1 cellular context compared by ENCODE assay signal in the genomic region with DNA sequence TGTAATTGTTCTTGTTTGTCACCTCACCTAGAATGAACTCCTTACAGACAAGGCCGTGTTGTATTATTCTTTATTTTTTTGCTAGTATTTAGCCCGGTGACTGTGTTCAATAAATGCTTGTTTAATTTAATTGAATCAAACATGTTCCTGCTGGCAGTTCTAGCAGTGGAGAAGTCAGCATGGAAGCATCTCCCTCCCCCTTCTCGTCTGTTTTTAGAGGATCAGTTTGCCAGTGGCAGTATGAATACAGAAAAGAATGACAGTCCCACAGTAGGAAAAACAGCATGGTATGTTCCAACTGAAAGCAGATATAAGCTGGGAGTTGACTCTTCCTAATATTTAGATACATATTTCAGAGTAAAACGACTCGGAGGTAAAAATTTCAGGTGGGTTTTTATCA.
TF ChIP-seq lines count a peak whose summit lies in the region.

No MANE protein-coding gene starts in this region.

TF ChIP-seq in SK-N-SH, 30 proteins besides CTCF, POLR2A, EP300 and RAD21 (continued from another document):
- peak; percentile 66 for TF ChIP-seq TCF12 (IDR thresholded peaks at IDR 0.05)
TF ChIP-seq in SK-N-SH: peak in this region for 7.
